ENCODE assay signal across 24 cellular contexts in the genomic region with DNA sequence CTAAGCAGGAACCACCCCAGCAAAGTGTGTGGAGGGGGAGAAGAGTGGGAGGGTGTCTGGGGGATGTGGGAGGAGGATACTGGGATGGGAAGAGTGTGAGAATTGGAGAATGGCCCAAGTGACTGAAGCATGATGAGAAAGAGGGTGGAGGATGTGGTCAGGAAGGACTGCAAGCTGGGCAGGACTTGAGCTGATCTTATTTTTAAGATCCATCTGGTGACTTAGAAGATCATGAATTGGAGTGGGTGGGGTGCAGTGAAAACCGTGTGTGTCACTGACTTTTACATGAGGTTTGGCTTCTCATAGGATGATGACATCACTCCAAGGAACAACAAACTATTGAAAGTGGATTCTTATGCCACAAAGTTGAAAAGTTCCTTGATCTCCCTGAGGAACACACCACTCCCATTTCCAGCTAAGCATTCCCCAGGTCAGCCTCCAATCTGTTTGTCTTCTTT.
DNase-seq lines count a peak whose midpoint lies in the region; ATAC-seq and TF ChIP-seq lines count a peak whose summit lies in the region.
"Had no signal": no experiment of that assay in that cellular context is flagged by ENCODE, and none has a peak within 500 bp of the region (broad histone marks: within the 10 kb centered on the region; RNA-seq: fewer than 3 reads in every experiment).

No MANE protein-coding gene starts in this region.

- H3K27me3 Mint-ChIP-seq in glutamatergic neuron (ENCODE audit: unreplicated experiment), result peaks cover 2% of the 10 kb centered on the region
- H3K27me3 Mint-ChIP-seq: activated naive CD8-positive, alpha-beta T cell treated with anti-CD3 and anti-CD28 coated beads, Interleukin-2, amount 10 ng/mL, durations not matched to agents 7 days and 5 days; B cell had no signal

- ATAC-seq in Right ventricle myocardium inferior (peak; percentile 84), GM21737 (IDR thresholded peaks at IDR 0.05; ENCODE audit: unreplicated experiment) (no peak)
- ATAC-seq: SK-N-SH treated with all-trans-retinoic acid at 6 μM for 48 hours had no signal

- TF ChIP-seq CTCF in glutamatergic neuron (IDR thresholded peaks at IDR 0.05; ENCODE audit: partially characterized antibody, unreplicated experiment), result no peak

- no peak overlapping the region for H3K27ac Mint-ChIP-seq in glutamatergic neuron (ENCODE audit: unreplicated experiment)
- H3K27ac Mint-ChIP-seq: activated naive CD8-positive, alpha-beta T cell treated with anti-CD3 and anti-CD28 coated beads, Interleukin-2, amount 10 ng/mL, durations not matched to agents 7 days and 5 days; B cell had no signal

- DNase-seq in Right ventricle myocardium inferior (ENCODE audit: missing footprints) (no peak), cardiac septum (ENCODE audit: low spot score) (no peak), SK-MEL-5 (ENCODE audit: low read depth, low spot score) (peak; percentile 27), foreskin melanocyte (peak; percentile 80), stromal cell of bone marrow (ENCODE audit: low read depth) (peak; percentile 92), glutamatergic neuron (no peak), SKM-1 (lab: John Stamatoyannopoulos, UW; ENCODE audit: unreplicated experiment) (no peak)
- DNase-seq: 8988T; activated CD4-positive, alpha-beta T cell treated with anti-CD3 and anti-CD28 coated beads for 48 hours; activated CD8-positive, alpha-beta memory T cell treated with anti-CD3 and anti-CD28 coated beads for 24 hours; activated effector memory CD4-positive, alpha-beta T cell treated with Interleukin-2 at 50 U/mL for 16 hours; activated naive CD8-positive, alpha-beta T cell treated with anti-CD3 and anti-CD28 coated beads, Interleukin-2, amount 10 ng/mL, durations not matched to agents 7 days and 5 days; dermis blood vessel endothelial cell; GDM1; HCEC 1CT; mesendoderm; NCI-H146; OCI-M1; stimulated activated CD4-positive, alpha-beta T cell treated with anti-CD3 and anti-CD28 coated beads, Interleukin-15, amount 100 ng/mL, for 24 hours; stimulated activated naive CD4-positive, alpha-beta T cell; T-helper 2 cell had no signal

- no peaks in the 10 kb centered on the region for H3K36me3 Mint-ChIP-seq in glutamatergic neuron (ENCODE audit: unreplicated experiment)
- H3K36me3 Mint-ChIP-seq: activated naive CD8-positive, alpha-beta T cell treated with anti-CD3 and anti-CD28 coated beads, Interleukin-2, amount 10 ng/mL, durations not matched to agents 7 days and 5 days had no signal

- H3K4me3 Mint-ChIP-seq in glutamatergic neuron (ENCODE audit: unreplicated experiment), result no peak overlapping the region
- H3K4me3 Mint-ChIP-seq: activated naive CD8-positive, alpha-beta T cell treated with anti-CD3 and anti-CD28 coated beads, Interleukin-2, amount 10 ng/mL, durations not matched to agents 7 days and 5 days; B cell had no signal

- intact Hi-C loops in Right ventricle myocardium inferior (cut with DNase I) (no loop called here), cardiac septum (cut with DNase I) (no loop called here)

- H3K4me1 Mint-ChIP-seq in glutamatergic neuron (ENCODE audit: low read depth, unreplicated experiment), result no peaks in the 10 kb centered on the region
- H3K4me1 Mint-ChIP-seq: activated naive CD8-positive, alpha-beta T cell treated with anti-CD3 and anti-CD28 coated beads, Interleukin-2, amount 10 ng/mL, durations not matched to agents 7 days and 5 days; B cell had no signal

- H3K9me3 Mint-ChIP-seq in glutamatergic neuron (ENCODE audit: unreplicated experiment), result no peaks in the 10 kb centered on the region
- H3K9me3 Mint-ChIP-seq: activated naive CD8-positive, alpha-beta T cell treated with anti-CD3 and anti-CD28 coated beads, Interleukin-2, amount 10 ng/mL, durations not matched to agents 7 days and 5 days had no signal

- in situ Hi-C loops in SK-MEL-5 (cut with HindIII; ENCODE audit: low pct_unique_long_range_greater_than_20kb, low sequenced_read_pairs), result no loop called here

Comparison
In these comparisons a context has a peak if more than half of its experiments do, and no peak if none do; other contexts are left out.
1. DNase-seq: peak in SK-MEL-5 (single experiment), foreskin melanocyte (single experiment) and stromal cell of bone marrow (single experiment); none in Right ventricle myocardium inferior (single experiment), cardiac septum (single experiment), glutamatergic neuron (single experiment) and SKM-1 (single experiment).